In the genomic region with DNA sequence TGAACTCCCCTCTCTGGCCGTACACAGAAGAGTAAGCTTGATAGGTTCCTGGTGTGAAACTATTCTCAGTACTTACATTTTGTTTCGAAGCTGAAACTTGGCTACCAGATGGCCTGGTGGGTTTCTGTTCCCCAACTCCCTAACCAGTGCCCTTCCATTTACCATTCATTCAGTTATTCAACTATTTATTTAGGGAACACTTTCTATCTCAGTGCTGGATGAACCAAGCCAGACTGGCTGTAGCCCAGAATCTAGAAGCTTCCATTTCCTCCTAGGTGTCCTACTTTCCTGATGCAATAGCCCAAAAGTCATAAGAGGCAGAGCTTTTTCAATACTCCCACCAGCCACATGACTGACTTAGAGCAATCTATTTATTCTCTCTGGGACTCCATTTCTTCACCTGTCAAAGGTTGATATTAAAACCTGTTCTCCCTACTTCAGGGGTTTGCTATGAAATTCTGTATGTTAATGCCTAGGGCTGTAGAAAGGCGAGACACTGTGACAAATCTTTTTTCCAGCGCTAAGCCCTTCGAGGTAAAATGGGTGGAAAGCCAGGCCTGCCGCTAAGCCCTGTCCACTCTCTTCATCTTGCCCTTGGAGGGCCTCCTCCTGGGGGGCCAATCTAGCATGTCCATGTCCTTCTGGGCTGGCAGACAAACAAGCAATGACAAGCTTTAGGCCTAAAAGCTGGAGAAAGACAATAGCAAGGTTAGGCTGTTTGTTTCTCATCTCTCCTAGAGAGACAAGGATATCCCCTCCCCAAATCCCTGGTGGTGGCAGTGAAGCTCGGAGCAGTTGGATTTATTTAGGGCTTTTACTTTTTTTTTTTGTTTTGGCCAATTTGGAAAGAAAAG, we compare ENCODE assay signal across 9 cellular contexts. TPM values are rescaled to one million over a fixed set of nuclear protein-coding genes. Genes with fewer than 3 reads are reported as not detected.
DNase-seq lines count a peak whose midpoint lies in the region; FAIRE-seq and TF ChIP-seq lines count a peak whose summit lies in the region.
"Had no signal": no experiment of that assay in that cellular context is flagged by ENCODE, and none has a peak within 500 bp of the region (broad histone marks: within the 10 kb centered on the region; RNA-seq: fewer than 3 reads in every experiment).

No MANE protein-coding gene starts in this region.

- H3K4me1 ChIP-seq in kidney (ENCODE audit: control insufficient read depth in 1 of 2, insufficient read depth in 1 of 2, low read depth in 1 of 2, low read length in 2 of 2): peaks cover 42 to 47% of the 10 kb centered on the region in 2 donors

- FAIRE-seq in kidney (lab: Jason Lieb, UNC): no peak

- peak overlapping the region; percentile 76 for H3K27ac ChIP-seq in RWPE1
- H3K27ac ChIP-seq in kidney (ENCODE audit: low read depth in 2 of 2, low read length in 2 of 2): peak overlapping the region; percentile 82 to 92
- peak overlapping the region; percentile 23 for H3K27ac ChIP-seq in temporal lobe (ENCODE audit: low read depth, low read length)

- no peaks in the 10 kb centered on the region for H3K27me3 Mint-ChIP-seq in activated CD4-positive, alpha-beta T cell treated with anti-CD3 and anti-CD28 coated beads, Interleukin-2, amount 10 ng/mL, durations not matched to agents 7 days and 5 days

- H3K4me3 ChIP-seq in kidney (ENCODE audit: low read length in 2 of 2) (no peak overlapping the region), H7 (ENCODE audit: insufficient read depth, low read depth, low read length) (no peak overlapping the region)

- no peaks in the 10 kb centered on the region for H3K9me3 Mint-ChIP-seq in activated CD4-positive, alpha-beta T cell treated with anti-CD3 and anti-CD28 coated beads, Interleukin-2, amount 10 ng/mL, durations not matched to agents 7 days and 5 days

- CTCF ChIA-PET in activated CD4-positive, alpha-beta T cell treated with anti-CD3 and anti-CD28 coated beads, Interleukin-2, amount 10 ng/mL, durations not matched to agents 7 days and 5 days (lab: Charles Lee): interaction anchor here (1.1 to 2.9 kb wide), 3 partner anchors 8 to 161 kb away, joined by 4 to 17 read pairs (median 4); no protein-coding TSS in a partner anchor
- CTCF ChIA-PET in RWPE1 (lab: Yijun Ruan, JAX): no interaction called here

- no peak for DNase-seq in activated CD4-positive, alpha-beta T cell treated with anti-CD3 and anti-CD28 coated beads, Interleukin-2, amount 10 ng/mL, durations not matched to agents 7 days and 5 days
- DNase-seq in activated CD4-positive, alpha-beta T cell treated with anti-CD3 and anti-CD28 coated beads for 48 hours: no peak
- DNase-seq in RWPE1 (ENCODE audit: low spot score) (no peak), kidney (peak; percentile 20), NK-92 (lab: John Stamatoyannopoulos, UW; ENCODE audit: unreplicated experiment) (no peak), H7 (no peak)
- DNase-seq in stimulated activated CD4-positive, alpha-beta T cell treated with anti-CD3 and anti-CD28 coated beads, Interleukin-4, amount 100 ng/mL, for 24 hours: no peak
- DNase-seq: stimulated activated CD8-positive, alpha-beta memory T cell treated with anti-CD3 and anti-CD28 coated beads, Interleukin-4, amount 100 ng/mL, for 48 hours had no signal

- peak overlapping the region; percentile 97 for H3K27ac Mint-ChIP-seq in activated CD4-positive, alpha-beta T cell treated with anti-CD3 and anti-CD28 coated beads, Interleukin-2, amount 10 ng/mL, durations not matched to agents 7 days and 5 days

- POLR2A ChIA-PET in activated CD4-positive, alpha-beta T cell treated with anti-CD3 and anti-CD28 coated beads, Interleukin-2, amount 10 ng/mL, durations not matched to agents 7 days and 5 days (lab: Charles Lee): no interaction called here
- POLR2A ChIA-PET in RWPE1 (lab: Yijun Ruan, JAX; ENCODE audit: low non-redundant PET): no interaction called here

- H3K9me3 ChIP-seq in kidney (ENCODE audit: control insufficient read depth in 1 of 2, low read length in 2 of 2): no peaks in the 10 kb centered on the region

- H3K27me3 ChIP-seq in H7 (ENCODE audit: control insufficient read depth, insufficient read depth, low read length): no peaks in the 10 kb centered on the region

- no peaks in the 10 kb centered on the region for H3K36me3 ChIP-seq in kidney (ENCODE audit: control insufficient read depth in 1 of 2, insufficient read depth in 2 of 2, low read length in 2 of 2)
- no peaks in the 10 kb centered on the region for H3K36me3 ChIP-seq in H7 (replicated peaks; ENCODE audit: control insufficient read depth, insufficient read depth, low read length)

- H3K4me3 Mint-ChIP-seq in activated CD4-positive, alpha-beta T cell treated with anti-CD3 and anti-CD28 coated beads, Interleukin-2, amount 10 ng/mL, durations not matched to agents 7 days and 5 days: peak overlapping the region; percentile 64

- intact Hi-C loops in kidney (cut with DNase I): no loop called here

- no peak for TF ChIP-seq CTCF in RWPE1 (conservative IDR thresholded peaks at IDR 0.05; ENCODE audit: low read depth)
- no peak for TF ChIP-seq CTCF in kidney (IDR thresholded peaks at IDR 0.05; ENCODE audit: borderline replicate concordance, extremely low read depth, insufficient read depth)

- peak overlapping the region in 1 of 2 donors; percentile 49 for H3K9ac ChIP-seq in kidney (ENCODE audit: low read length in 2 of 2)

- H3K4me1 Mint-ChIP-seq in activated CD4-positive, alpha-beta T cell treated with anti-CD3 and anti-CD28 coated beads, Interleukin-2, amount 10 ng/mL, durations not matched to agents 7 days and 5 days: peaks cover 90% of the 10 kb centered on the region

- peaks cover 3% of the 10 kb centered on the region for H3K36me3 Mint-ChIP-seq in activated CD4-positive, alpha-beta T cell treated with anti-CD3 and anti-CD28 coated beads, Interleukin-2, amount 10 ng/mL, durations not matched to agents 7 days and 5 days (ENCODE audit: low read depth)

RNA-seq across cellular contexts. Expression of a gene that starts 8.2 kb away (rescaled TPM):
- 10 to 100 TPM; 26.0 to 29.9 TPM for total RNA-seq in activated CD4-positive, alpha-beta T cell treated with anti-CD3 and anti-CD28 coated beads, Interleukin-2, amount 10 ng/mL, durations not matched to agents 7 days and 5 days
- total RNA-seq in kidney (97.1 TPM), temporal lobe (54.6 TPM)
- polyA plus RNA-seq in kidney (ENCODE audit: insufficient read depth, low read depth, low replicate concordance): 15.7 TPM
- 142 and 187 TPM in 2 replicates for total RNA-seq in H7 (2014; rRNA removed; shearing (Covaris generic))

Comparison
In these comparisons a context has a peak if more than half of its experiments do, and no peak if none do; other contexts are left out.
1. H3K27ac ChIP-seq: peak in every context shown above with its lines; median percentile 87 in kidney; 76 in RWPE1; 23 in temporal lobe.